ENCODE assay signal across 12 cellular contexts in genomic region chr18:35808796-35809195, GRCh38.
"Had no signal": no experiment of that assay in that cellular context is flagged by ENCODE, and none has a peak within 500 bp of the region (broad histone marks: within the 10 kb centered on the region; RNA-seq: fewer than 3 reads in every experiment).

No MANE protein-coding gene starts in this region.

- DNase-seq: activated CD4-positive, alpha-beta memory T cell treated with anti-CD3 and anti-CD28 coated beads, Interleukin-2, amount 10 ng/mL, durations not matched to agents 7 days and 5 days; activated CD8-positive, alpha-beta memory T cell treated with anti-CD3 and anti-CD28 coated beads, Interleukin-2, amount 50 U/mL, for 48 hours; activated naive CD8-positive, alpha-beta T cell treated with anti-CD3 and anti-CD28 coated beads, Interleukin-2, amount 50 U/mL, for 24 hours; esophagus squamous epithelium; foreskin fibroblast; left colon; naive B cell; retina; stimulated activated CD4-positive, alpha-beta T cell treated with anti-CD3 and anti-CD28 coated beads, Interleukin-15, amount 100 ng/mL, for 24 hours; stimulated activated CD4-positive, alpha-beta T cell treated with anti-CD3 and anti-CD28 coated beads, Interleukin-4, amount 100 ng/mL, for 4 hours had no signal

- H3K4me1 ChIP-seq: ascending aorta, esophagus squamous epithelium, tibial nerve had no signal

- H3K4me3 Mint-ChIP-seq: activated CD4-positive, alpha-beta memory T cell treated with anti-CD3 and anti-CD28 coated beads, Interleukin-2, amount 10 ng/mL, durations not matched to agents 7 days and 5 days; activated naive CD8-positive, alpha-beta T cell treated with anti-CD3 and anti-CD28 coated beads, Interleukin-2, amount 50 U/mL, for 24 hours had no signal

- H3K27ac Mint-ChIP-seq: activated CD4-positive, alpha-beta memory T cell treated with anti-CD3 and anti-CD28 coated beads, Interleukin-2, amount 10 ng/mL, durations not matched to agents 7 days and 5 days; activated naive CD8-positive, alpha-beta T cell treated with anti-CD3 and anti-CD28 coated beads, Interleukin-2, amount 50 U/mL, for 24 hours had no signal

- H3K27ac ChIP-seq: ascending aorta, esophagus squamous epithelium, tibial nerve had no signal

- H3K36me3 Mint-ChIP-seq: naive B cell had no signal

- ATAC-seq: left colon had no signal

- H3K27me3 ChIP-seq: ascending aorta, tibial nerve had no signal

- H3K9me3 ChIP-seq: ascending aorta, esophagus squamous epithelium, tibial nerve had no signal

- H3K4me3 ChIP-seq: ascending aorta, esophagus squamous epithelium, tibial nerve had no signal

- H3K36me3 ChIP-seq: ascending aorta, esophagus squamous epithelium, tibial nerve had no signal

- H3K9me3 Mint-ChIP-seq: activated CD4-positive, alpha-beta memory T cell treated with anti-CD3 and anti-CD28 coated beads, Interleukin-2, amount 10 ng/mL, durations not matched to agents 7 days and 5 days; activated naive CD8-positive, alpha-beta T cell treated with anti-CD3 and anti-CD28 coated beads, Interleukin-2, amount 50 U/mL, for 24 hours had no signal
